Comparison of ENCODE assay signal across 8 cellular contexts in genomic region chr10:43436291-43437140, GRCh38. TPM values are rescaled to one million over a fixed set of nuclear protein-coding genes. Genes with fewer than 3 reads are reported as not detected.
A peak's percentile ranks its signal among the peaks of the same experiment; 100 is the strongest.
DNase-seq lines count a peak whose midpoint lies in the region; TF ChIP-seq lines count a peak whose summit lies in the region.

ZNF487 (plus strand) TSS chr10:43437111; CDS start chr10:43475814, 38,703 bp downstream.

- intact Hi-C loops in head of caudate nucleus (cut with DNase I): loop anchor here (5.0 kb wide), 1 partner anchor 39 kb away; no protein-coding TSS in a partner anchor

- H3K36me3 Mint-ChIP-seq in activated naive CD8-positive, alpha-beta T cell treated with anti-CD3 and anti-CD28 coated beads for 36 hours: peaks cover 2% of the 10 kb centered on the region
- H3K36me3 Mint-ChIP-seq in osteocyte (ENCODE audit: unreplicated experiment): no peaks in the 10 kb centered on the region

- no peaks in the 10 kb centered on the region for H3K27me3 ChIP-seq in thymus (ENCODE audit: control insufficient read depth, insufficient read depth)

- 1% methylated on average over 69 of the region's 69 CpGs for WGBS in thymus

- peak; percentile 12 for TF ChIP-seq CTCF in osteocyte (IDR thresholded peaks at IDR 0.05)

- peaks cover 6% of the 10 kb centered on the region for H3K4me1 Mint-ChIP-seq in activated naive CD8-positive, alpha-beta T cell treated with anti-CD3 and anti-CD28 coated beads for 36 hours
- H3K4me1 Mint-ChIP-seq in osteocyte (ENCODE audit: unreplicated experiment): peaks cover 16% of the 10 kb centered on the region

- H3K4me1 ChIP-seq in thymus (ENCODE audit: control insufficient read depth, insufficient read depth, low read length): peaks cover 3% of the 10 kb centered on the region

- peak within 1 kb of the TSS; percentile 95 for H3K4me3 ChIP-seq in thymus (ENCODE audit: low read length)

- DNase-seq in GM03348 (ENCODE audit: low spot score) (peak; percentile 96), H4 (ENCODE audit: low spot score) (peak; percentile 68), LHCN-M2 (ENCODE audit: low read depth) (peak; percentile 84), SKM-1 (lab: John Stamatoyannopoulos, UW; ENCODE audit: unreplicated experiment) (peak; percentile 71), head of caudate nucleus (peak; percentile 73 to 95 (median 89)), osteocyte (ENCODE audit: extremely low spot score, unreplicated experiment) (peak; percentile 97)
- DNase-seq in activated naive CD8-positive, alpha-beta T cell treated with anti-CD3 and anti-CD28 coated beads for 36 hours: peak; percentile 93

- H3K27ac Mint-ChIP-seq in activated naive CD8-positive, alpha-beta T cell treated with anti-CD3 and anti-CD28 coated beads for 36 hours: peak within 1 kb of the TSS; percentile 97
- H3K27ac Mint-ChIP-seq in osteocyte (ENCODE audit: unreplicated experiment): peak within 1 kb of the TSS; percentile 99

- H3K27ac ChIP-seq in thymus (ENCODE audit: low read depth): peak within 1 kb of the TSS; percentile 96

- no peaks in the 10 kb centered on the region for H3K9me3 Mint-ChIP-seq in activated naive CD8-positive, alpha-beta T cell treated with anti-CD3 and anti-CD28 coated beads for 36 hours
- H3K9me3 Mint-ChIP-seq in osteocyte (ENCODE audit: unreplicated experiment): no peaks in the 10 kb centered on the region

- peak within 1 kb of the TSS; percentile 96 for H3K4me3 Mint-ChIP-seq in activated naive CD8-positive, alpha-beta T cell treated with anti-CD3 and anti-CD28 coated beads for 36 hours
- H3K4me3 Mint-ChIP-seq in osteocyte (ENCODE audit: unreplicated experiment): peak within 1 kb of the TSS; percentile 98

- H3K27me3 Mint-ChIP-seq in activated naive CD8-positive, alpha-beta T cell treated with anti-CD3 and anti-CD28 coated beads for 36 hours: no peaks in the 10 kb centered on the region
- no peaks in the 10 kb centered on the region for H3K27me3 Mint-ChIP-seq in osteocyte (ENCODE audit: unreplicated experiment)

- no peaks in the 10 kb centered on the region for H3K9me3 ChIP-seq in thymus (ENCODE audit: control insufficient read depth)

- no peaks in the 10 kb centered on the region for H3K36me3 ChIP-seq in thymus (ENCODE audit: control insufficient read depth, insufficient read depth)

RNA-seq across cellular contexts. Expression of gene ZNF487, which starts in this region (rescaled TPM):
- 0.66 and 1.4 TPM in 2 replicates for total RNA-seq in H4 (2014; rRNA removed; shearing (Covaris generic))
- total RNA-seq in LHCN-M2 (2014; rRNA removed) (6.0 and 6.7 TPM in 2 replicates), osteocyte (3.6 and 6.3 TPM in 2 replicates)
- polyA plus RNA-seq in LHCN-M2 (2012): 1.7 TPM
- total RNA-seq in activated naive CD8-positive, alpha-beta T cell treated with anti-CD3 and anti-CD28 coated beads for 36 hours: 1 to 10 TPM; 2.4 to 2.9 TPM
- polyA plus RNA-seq in thymus: 11.6 TPM

Comparison
In these comparisons a context has a peak if more than half of its experiments do, and no peak if none do; other contexts are left out.
1. Peak in every context shown above with its lines: DNase-seq, H3K4me3 ChIP-seq and H3K27ac ChIP-seq.